Comparison of ENCODE assay signal across 26 cellular contexts in the genomic region with DNA sequence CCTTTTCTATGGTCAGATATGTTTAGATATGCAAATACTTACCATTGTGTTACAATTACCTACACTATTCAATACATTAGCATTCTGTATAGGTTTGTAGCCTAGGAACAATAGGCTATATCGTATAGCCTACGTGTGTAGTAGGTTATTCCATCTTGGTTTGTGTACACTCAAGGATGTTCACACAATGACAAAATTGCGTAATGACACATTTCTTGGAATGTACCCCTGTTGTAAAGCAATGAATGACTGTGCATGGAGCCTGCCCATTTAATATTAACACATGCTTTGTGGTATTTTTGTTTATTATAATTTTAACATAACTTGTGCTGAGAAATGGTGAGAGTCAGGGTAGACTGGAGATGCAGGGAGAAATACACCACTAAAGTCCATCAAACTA.
"Had no signal": no experiment of that assay in that cellular context is flagged by ENCODE, and none has a peak within 500 bp of the region (broad histone marks: within the 10 kb centered on the region; RNA-seq: fewer than 3 reads in every experiment).

No MANE protein-coding gene starts in this region.

- H3K27ac ChIP-seq: adrenal gland, WERI-Rb-1 had no signal

- H3K4me3 ChIP-seq: adrenal gland had no signal

- H3K9me3 ChIP-seq: adrenal gland had no signal

- ATAC-seq: activated CD4-positive, alpha-beta T cell treated with anti-CD3 and anti-CD28 coated beads for 36 hours; activated CD8-positive, alpha-beta T cell treated with anti-CD3 and anti-CD28 coated beads, Interleukin-2, amount 10 ng/mL, durations not matched to agents 7 days and 5 days; T-cell had no signal

- FAIRE-seq: bronchial epithelial cell had no signal

- H3K4me1 ChIP-seq: adrenal gland had no signal

- H3K36me3 ChIP-seq: adrenal gland, WERI-Rb-1 had no signal

- DNase-seq: activated CD4-positive, alpha-beta T cell treated with anti-CD3 and anti-CD28 coated beads for 36 hours; activated CD8-positive, alpha-beta memory T cell treated with anti-CD3 and anti-CD28 coated beads, Interleukin-2, amount 50 U/mL, for 48 hours; activated CD8-positive, alpha-beta T cell treated with anti-CD3 and anti-CD28 coated beads, Interleukin-2, amount 10 ng/mL, durations not matched to agents 7 days and 5 days; activated naive CD4-positive, alpha-beta T cell treated with anti-CD3 and anti-CD28 coated beads, Interleukin-2, amount 50 U/mL, for 16 hours; activated naive CD8-positive, alpha-beta T cell treated with anti-CD3 and anti-CD28 coated beads, Interleukin-2, amount 10 ng/mL, durations not matched to agents 7 days and 5 days; activated T-cell treated with anti-CD3 and anti-CD28 coated beads, Interleukin-2, amount 50 U/mL, for 1 hour; adrenal gland; anterior cingulate cortex; central memory CD4-positive, alpha-beta T cell; Kasumi-1; NCI-H1092; NCI-H1417; NCI-H1694; NCI-H2029; NCI-H2107; NCI-H2171 treated with DMSO at 0.1 percent for 48 hours; NCI-H226; NCI-H510A; NCI-H526 treated with DMSO at 0.1 percent for 48 hours; NCI-H82; SIG-M5; T-cell; T-helper 2 cell; T1000; WERI-Rb-1 had no signal

- H3K27me3 ChIP-seq: adrenal gland had no signal
